ENCODE assay signal across 2 cellular contexts in genomic region chr14:92969470-92970232, GRCh38.
TF ChIP-seq lines count a peak whose summit lies in the region.

No MANE protein-coding gene starts in this region.

TF ChIP-seq in H1, 55 proteins besides CTCF, POLR2A, EP300 and RAD21:
- no peak for TF ChIP-seq CBX5 (IDR thresholded peaks at IDR 0.05; ENCODE audit: low read depth, low read length)
- TF ChIP-seq HDAC2 (IDR thresholded peaks at IDR 0.05; ENCODE audit: borderline replicate concordance in 1 of 2, low read depth in 2 of 2, low read length in 2 of 2), result no peak
- TF ChIP-seq CTBP2 (IDR thresholded peaks at IDR 0.05; ENCODE audit: borderline replicate concordance, insufficient read depth, insufficient read length, low read length), result no peak
- TF ChIP-seq SIRT6 (IDR thresholded peaks at IDR 0.05; ENCODE audit: low read length), result no peak
- TF ChIP-seq RBBP5 (IDR thresholded peaks at IDR 0.05; ENCODE audit: borderline replicate concordance, low read depth, low read length), result no peak
- no peak for TF ChIP-seq CHD7 (IDR thresholded peaks at IDR 0.05; ENCODE audit: insufficient replicate concordance, low read length)
- TF ChIP-seq BCL11A (IDR thresholded peaks at IDR 0.05; ENCODE audit: low read depth in 2 of 2, low read length in 2 of 2), result no peak
- TF ChIP-seq CBX8 (IDR thresholded peaks at IDR 0.05; ENCODE audit: borderline replicate concordance, low read depth, low read length), result no peak
- TF ChIP-seq MAX (IDR thresholded peaks at IDR 0.05), result no peak
- no peak for TF ChIP-seq RFX5 (IDR thresholded peaks at IDR 0.05; ENCODE audit: borderline replicate concordance, low read depth, low read length)

TF ChIP-seq in HEK293T, 16 proteins besides CTCF, POLR2A, EP300 and RAD21:
- TF ChIP-seq TARDBP (IDR thresholded peaks at IDR 0.05) (no peak), FOXK2 (IDR thresholded peaks at IDR 0.05) (no peak), NFRKB (IDR thresholded peaks at IDR 0.05) (no peak), SP1 (IDR thresholded peaks at IDR 0.05) (no peak), ARNT (IDR thresholded peaks at IDR 0.05) (no peak), CTBP1 (IDR thresholded peaks at IDR 0.05; ENCODE audit: borderline replicate concordance) (no peak), SUZ12 (IDR thresholded peaks at IDR 0.05) (no peak), PKNOX1 (IDR thresholded peaks at IDR 0.05) (no peak), FOXM1 (IDR thresholded peaks at IDR 0.05; ENCODE audit: borderline replicate concordance) (no peak), LEF1 (IDR thresholded peaks at IDR 0.05; ENCODE audit: borderline replicate concordance) (no peak)
